ENCODE assay signal across 11 cellular contexts in genomic region chr13:99382428-99383133, GRCh38.
DNase-seq lines count a peak whose midpoint lies in the region; ATAC-seq and TF ChIP-seq lines count a peak whose summit lies in the region.
"Had no signal": no experiment of that assay in that cellular context is flagged by ENCODE, and none has a peak within 500 bp of the region (broad histone marks: within the 10 kb centered on the region; RNA-seq: fewer than 3 reads in every experiment).

No MANE protein-coding gene starts in this region.

- DNase-seq in RWPE1 (ENCODE audit: low spot score) = no peak
- peak; percentile 62 to 66 for DNase-seq in activated T-cell treated with anti-CD3 and anti-CD28 coated beads, Interleukin-2, amount 50 U/mL, for 48 hours
- DNase-seq in esophagus squamous epithelium (lab: John Stamatoyannopoulos, UW) = no peak
- DNase-seq in stimulated activated naive CD4-positive, alpha-beta T cell treated with Interleukin-2 at 50 U/mL for 16 hours (lab: John Stamatoyannopoulos, UW) = peak; percentile 29
- DNase-seq in dedifferentiated amniotic fluid mesenchymal stem cell (ENCODE audit: extremely low spot score) = no peak
- DNase-seq in iPS-NIHi11 (ENCODE audit: low spot score) = no peak
- DNase-seq: mesendoderm, NCI-H524 treated with DMSO at 0.1 percent for 48 hours, tibial artery had no signal

- 71 to 86% methylated on average over 5 to 8 of the region's 9 CpGs for WGBS in esophagus squamous epithelium, 2 donors

- H3K27ac ChIP-seq in RWPE1 (peak overlapping the region; percentile 57), esophagus squamous epithelium (peak overlapping the region; percentile 43 to 78 (median 70))
- H3K27ac ChIP-seq: ascending aorta, tibial artery had no signal

- peaks cover 0 to 63% (median 5%) of the 10 kb centered on the region in 3 donors for H3K36me3 ChIP-seq in esophagus squamous epithelium

- no peaks in the 10 kb centered on the region for H3K9me3 ChIP-seq in esophagus squamous epithelium
- H3K9me3 ChIP-seq: ascending aorta, tibial artery had no signal

- CTCF ChIA-PET in RWPE1 (lab: Yijun Ruan, JAX) = interaction anchor here (0.6 kb wide), 1 partner anchor 29 kb away, joined by 3 read pairs; no protein-coding TSS in a partner anchor

- H3K4me3 ChIP-seq in esophagus squamous epithelium = no peak overlapping the region
- H3K4me3 ChIP-seq: ascending aorta, tibial artery had no signal

- no peaks in the 10 kb centered on the region for H3K27me3 ChIP-seq in esophagus squamous epithelium
- H3K27me3 ChIP-seq: ascending aorta, tibial artery had no signal

- POLR2A ChIA-PET in RWPE1 (lab: Yijun Ruan, JAX; ENCODE audit: low non-redundant PET) = no interaction called here

- TF ChIP-seq POLR2A in esophagus squamous epithelium (IDR thresholded peaks at IDR 0.05) = no peak

- TF ChIP-seq CTCF in RWPE1 (conservative IDR thresholded peaks at IDR 0.05; ENCODE audit: low read depth) = no peak
- TF ChIP-seq CTCF in esophagus squamous epithelium (IDR thresholded peaks at IDR 0.05) = no peak

- no peak for ATAC-seq in HG02610 (IDR thresholded peaks at IDR 0.05; ENCODE audit: unreplicated experiment)

- intact Hi-C loops in esophagus squamous epithelium (cut with DNase I) = no loop called here

- H3K4me1 ChIP-seq in esophagus squamous epithelium = peaks cover 0 to 24% (median 12%) of the 10 kb centered on the region in 3 donors
- H3K4me1 ChIP-seq: ascending aorta, tibial artery had no signal

Comparison
In these comparisons a context has a peak if more than half of its experiments do, and no peak if none do; other contexts are left out.
1. DNase-seq: peak in activated T-cell treated with anti-CD3 and anti-CD28 coated beads, Interleukin-2, amount 50 U/mL, for 48 hours (2 of 2) and stimulated activated naive CD4-positive, alpha-beta T cell treated with Interleukin-2 at 50 U/mL for 16 hours (single experiment); none in RWPE1 (single experiment), esophagus squamous epithelium (single experiment), dedifferentiated amniotic fluid mesenchymal stem cell (single experiment) and iPS-NIHi11 (single experiment).